Comparison of ENCODE assay signal across 8 cellular contexts in the genomic region with DNA sequence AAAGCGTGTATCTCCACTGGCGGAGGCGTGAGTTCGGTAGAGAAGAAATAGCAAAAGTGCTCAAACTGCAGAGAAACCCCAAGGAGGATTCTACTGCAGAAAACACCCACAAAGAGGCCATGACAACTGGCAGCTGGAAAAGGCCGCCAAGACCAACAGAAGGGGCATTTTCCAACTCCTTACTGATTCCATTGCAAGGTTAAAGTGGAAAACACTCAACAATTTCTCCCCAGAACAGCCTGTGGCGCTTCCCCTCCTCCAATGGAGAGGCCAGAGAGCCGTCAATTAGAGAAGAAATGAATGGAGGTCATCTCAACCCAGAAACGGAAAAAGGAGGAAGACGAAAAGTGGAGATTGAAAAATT.
DNase-seq lines count a peak whose midpoint lies in the region; ATAC-seq and TF ChIP-seq lines count a peak whose summit lies in the region.

No MANE protein-coding gene starts in this region.

- no peaks in the 10 kb centered on the region for H3K9me3 Mint-ChIP-seq in stimulated activated naive CD8-positive, alpha-beta T cell treated with anti-CD3 and anti-CD28 coated beads, Interleukin-15, Interleukin-2, amounts not matched to agents 100 ng/mL and 50 ng/mL, for 24 hours

- H3K36me3 ChIP-seq in brain microvascular endothelial cell (replicated peaks), result peaks cover 28% of the 10 kb centered on the region

- DNase-seq in stimulated activated naive CD8-positive, alpha-beta T cell treated with anti-CD3 and anti-CD28 coated beads, Interleukin-15, Interleukin-2, amounts not matched to agents 100 U/mL and 50 U/mL, for 24 hours, result no peak
- no peak for DNase-seq in brain microvascular endothelial cell
- DNase-seq in midbrain (lab: John Stamatoyannopoulos, UW), result peak; percentile 72
- DNase-seq in NCI-H128 (lab: John Stamatoyannopoulos, UW; ENCODE audit: unreplicated experiment), result no peak
- DNase-seq in HCEC 1CT, result no peak
- DNase-seq in dedifferentiated amniotic fluid mesenchymal stem cell (ENCODE audit: extremely low spot score), result no peak

- peak overlapping the region; percentile 72 for H3K4me3 ChIP-seq in brain microvascular endothelial cell (ENCODE audit: low read depth, low read length)

- no peaks in the 10 kb centered on the region for H3K27me3 Mint-ChIP-seq in stimulated activated naive CD8-positive, alpha-beta T cell treated with anti-CD3 and anti-CD28 coated beads, Interleukin-15, Interleukin-2, amounts not matched to agents 100 ng/mL and 50 ng/mL, for 24 hours

- H3K27me3 ChIP-seq in brain microvascular endothelial cell (replicated peaks), result no peaks in the 10 kb centered on the region

- peak overlapping the region; percentile 1 for H3K27ac ChIP-seq in brain microvascular endothelial cell

- H3K27ac Mint-ChIP-seq in stimulated activated naive CD8-positive, alpha-beta T cell treated with anti-CD3 and anti-CD28 coated beads, Interleukin-15, Interleukin-2, amounts not matched to agents 100 ng/mL and 50 ng/mL, for 24 hours, result peak overlapping the region; percentile 86

- ATAC-seq in stimulated activated naive CD8-positive, alpha-beta T cell treated with anti-CD3 and anti-CD28 coated beads, Interleukin-15, Interleukin-2, amounts not matched to agents 100 U/mL and 50 U/mL, for 24 hours, result no peak
- ATAC-seq in GM21390 (IDR thresholded peaks at IDR 0.05; ENCODE audit: unreplicated experiment), result no peak

- in situ Hi-C loops in brain microvascular endothelial cell (cut with HindIII; ENCODE audit: low pct_ligation_motif_present, low sequenced_read_pairs), result no loop called here

- H3K4me1 Mint-ChIP-seq in stimulated activated naive CD8-positive, alpha-beta T cell treated with anti-CD3 and anti-CD28 coated beads, Interleukin-15, Interleukin-2, amounts not matched to agents 100 ng/mL and 50 ng/mL, for 24 hours (ENCODE audit: low read depth), result peaks cover 20% of the 10 kb centered on the region

- no peak for TF ChIP-seq CTCF in brain microvascular endothelial cell (IDR thresholded peaks at IDR 0.05; ENCODE audit: low read depth, low read length, missing control alignments)

- peak overlapping the region; percentile 88 for H3K4me3 Mint-ChIP-seq in stimulated activated naive CD8-positive, alpha-beta T cell treated with anti-CD3 and anti-CD28 coated beads, Interleukin-15, Interleukin-2, amounts not matched to agents 100 ng/mL and 50 ng/mL, for 24 hours

- peaks cover 19% of the 10 kb centered on the region for H3K36me3 Mint-ChIP-seq in stimulated activated naive CD8-positive, alpha-beta T cell treated with anti-CD3 and anti-CD28 coated beads, Interleukin-15, Interleukin-2, amounts not matched to agents 100 ng/mL and 50 ng/mL, for 24 hours (ENCODE audit: low read depth)
